In the genomic region with DNA sequence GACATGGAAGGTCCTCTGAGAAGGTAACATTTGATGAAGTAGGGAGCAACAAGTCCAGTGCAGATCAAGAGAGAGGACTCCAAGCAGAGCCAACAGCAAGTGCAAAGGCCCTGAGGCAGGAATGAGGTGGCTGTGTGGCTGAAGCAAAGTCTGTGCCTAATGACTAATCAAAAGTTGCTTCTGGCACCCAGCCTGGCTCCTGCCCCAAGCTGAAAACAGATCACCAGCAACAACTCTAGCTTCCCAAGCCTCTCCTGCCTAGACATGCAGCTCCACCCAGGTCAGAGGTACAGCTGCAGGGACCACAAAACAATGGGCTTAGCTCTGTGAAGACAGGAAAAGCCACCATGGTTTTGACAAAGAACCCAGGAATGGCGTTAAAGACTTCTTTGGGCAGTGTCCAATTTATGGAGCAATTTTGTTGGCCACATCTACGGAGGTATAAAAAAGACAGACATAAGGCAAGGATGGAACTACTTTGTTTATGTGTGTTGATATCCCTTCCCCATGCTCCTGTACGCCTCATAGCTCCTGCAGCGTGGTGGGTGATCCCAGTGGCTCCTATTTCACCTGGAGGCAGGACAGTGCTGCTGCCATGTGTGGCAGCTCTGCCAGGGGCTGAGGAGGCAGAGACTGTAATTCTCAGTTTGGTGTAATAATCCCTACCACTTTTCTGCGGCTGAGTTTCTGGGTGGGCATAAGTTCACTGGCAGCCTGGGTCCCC, we compare ENCODE assay signal across 15 cellular contexts. TPM values are rescaled to one million over a fixed set of nuclear protein-coding genes. Genes with fewer than 3 reads are reported as not detected.
DNase-seq lines count a peak whose midpoint lies in the region; ATAC-seq and TF ChIP-seq lines count a peak whose summit lies in the region.
"Had no signal": no experiment of that assay in that cellular context is flagged by ENCODE, and none has a peak within 500 bp of the region (broad histone marks: within the 10 kb centered on the region; RNA-seq: fewer than 3 reads in every experiment).

No MANE protein-coding gene starts in this region.

- CTCF ChIA-PET in CD8-positive, alpha-beta memory T cell (lab: Charles Lee) = no interaction called here

- H3K4me3 ChIP-seq in neural progenitor cell = no peak overlapping the region
- H3K4me3 ChIP-seq in CD8-positive, alpha-beta memory T cell (ENCODE audit: low read length) = no peak overlapping the region

- POLR2A ChIA-PET in CD8-positive, alpha-beta memory T cell (lab: Charles Lee) = no interaction called here

- H3K9me3 Mint-ChIP-seq in neural progenitor cell = no peaks in the 10 kb centered on the region
- no peaks in the 10 kb centered on the region for H3K9me3 Mint-ChIP-seq in CD8-positive, alpha-beta memory T cell
- H3K9me3 Mint-ChIP-seq: stimulated activated naive CD8-positive, alpha-beta T cell treated with anti-CD3 and anti-CD28 coated beads, Interleukin-15, Interleukin-2, amounts not matched to agents 100 ng/mL and 50 ng/mL, for 24 hours had no signal

- no peaks in the 10 kb centered on the region for H3K9me3 ChIP-seq in neural progenitor cell (ENCODE audit: low read depth)
- H3K9me3 ChIP-seq in CD8-positive, alpha-beta memory T cell (ENCODE audit: low read length) = no peaks in the 10 kb centered on the region

- H3K4me1 ChIP-seq in neural progenitor cell = peaks cover 7% of the 10 kb centered on the region
- no peaks in the 10 kb centered on the region for H3K4me1 ChIP-seq in CD8-positive, alpha-beta memory T cell (ENCODE audit: insufficient read depth, low read length)
- H3K4me1 ChIP-seq: parathyroid adenoma had no signal

- no peak for ATAC-seq in HG03045 (IDR thresholded peaks at IDR 0.05; ENCODE audit: unreplicated experiment)
- no peak for ATAC-seq in GM21723 (IDR thresholded peaks at IDR 0.05; ENCODE audit: unreplicated experiment)

- no peaks in the 10 kb centered on the region for H4K20me1 ChIP-seq in neural progenitor cell (ENCODE audit: low read depth)

- TF ChIP-seq CTCF in neural progenitor cell (IDR thresholded peaks at IDR 0.05) = no peak

- H3K4me1 Mint-ChIP-seq in neural progenitor cell = peaks cover 38% of the 10 kb centered on the region
- H3K4me1 Mint-ChIP-seq in CD8-positive, alpha-beta memory T cell = no peaks in the 10 kb centered on the region
- H3K4me1 Mint-ChIP-seq: memory B cell had no signal

- H2AFZ ChIP-seq in neural progenitor cell (replicated peaks) = no peak overlapping the region
- H2AFZ ChIP-seq: parathyroid adenoma had no signal

- no peaks in the 10 kb centered on the region for H3F3A ChIP-seq in neural progenitor cell (ENCODE audit: low read depth)

- H3K27ac ChIP-seq in epithelial cell of prostate = peak overlapping the region; percentile 80
- H3K27ac ChIP-seq in neural progenitor cell = no peak overlapping the region
- no peak overlapping the region for H3K27ac ChIP-seq in CD8-positive, alpha-beta memory T cell (ENCODE audit: low read depth, low read length)
- H3K27ac ChIP-seq: parathyroid adenoma had no signal

- peak; percentile 69 for DNase-seq in ELF-1 (ENCODE audit: low read depth, low spot score)
- peak; percentile 99 for DNase-seq in RPMI7951 (ENCODE audit: low read depth)
- peak; percentile 93 for DNase-seq in epithelial cell of prostate (ENCODE audit: low read depth, low spot score)
- no peak for DNase-seq in neural progenitor cell (ENCODE audit: low spot score)
- no peak for DNase-seq in CD8-positive, alpha-beta memory T cell
- DNase-seq in UCSD-AML1 (lab: John Stamatoyannopoulos, UW; ENCODE audit: unreplicated experiment) = no peak
- DNase-seq: COR-L47, NCI-H2081 treated with DMSO at 0.1 percent for 48 hours, T-helper 2 cell had no signal

- H3K4me3 Mint-ChIP-seq in neural progenitor cell = no peak overlapping the region
- no peak overlapping the region for H3K4me3 Mint-ChIP-seq in CD8-positive, alpha-beta memory T cell
- H3K4me3 Mint-ChIP-seq: activated naive CD8-positive, alpha-beta T cell; memory B cell; stimulated activated naive CD8-positive, alpha-beta T cell treated with anti-CD3 and anti-CD28 coated beads, Interleukin-15, Interleukin-2, amounts not matched to agents 100 ng/mL and 50 ng/mL, for 24 hours had no signal

- no peaks in the 10 kb centered on the region for H3K36me3 Mint-ChIP-seq in neural progenitor cell
- peaks cover 0 to 4% (median 2%) of the 10 kb centered on the region in 3 donors for H3K36me3 Mint-ChIP-seq in CD8-positive, alpha-beta memory T cell
- H3K36me3 Mint-ChIP-seq: activated naive CD8-positive, alpha-beta T cell; memory B cell had no signal

- no peaks in the 10 kb centered on the region for H3K36me3 ChIP-seq in neural progenitor cell
- H3K36me3 ChIP-seq in CD8-positive, alpha-beta memory T cell (ENCODE audit: insufficient read depth, low read length) = no peaks in the 10 kb centered on the region

- H3K27me3 Mint-ChIP-seq in neural progenitor cell (ENCODE audit: insufficient read depth, low read depth) = peaks cover 3% of the 10 kb centered on the region
- peaks cover 8 to 16% of the 10 kb centered on the region in 2 donors for H3K27me3 Mint-ChIP-seq in CD8-positive, alpha-beta memory T cell
- H3K27me3 Mint-ChIP-seq: activated naive CD8-positive, alpha-beta T cell; stimulated activated naive CD8-positive, alpha-beta T cell treated with anti-CD3 and anti-CD28 coated beads, Interleukin-15, Interleukin-2, amounts not matched to agents 100 ng/mL and 50 ng/mL, for 24 hours had no signal

- peak overlapping the region; percentile 29 for H3K27ac Mint-ChIP-seq in neural progenitor cell
- peak overlapping the region in 1 of 8 donors; percentile 21 for H3K27ac Mint-ChIP-seq in CD8-positive, alpha-beta memory T cell
- H3K27ac Mint-ChIP-seq: activated naive CD8-positive, alpha-beta T cell; memory B cell; stimulated activated naive CD8-positive, alpha-beta T cell treated with anti-CD3 and anti-CD28 coated beads, Interleukin-15, Interleukin-2, amounts not matched to agents 100 ng/mL and 50 ng/mL, for 24 hours had no signal

- H3K27me3 ChIP-seq in neural progenitor cell = no peaks in the 10 kb centered on the region
- no peaks in the 10 kb centered on the region for H3K27me3 ChIP-seq in CD8-positive, alpha-beta memory T cell (ENCODE audit: insufficient read depth, low read length, poor library complexity, severe bottlenecking)

- no peak overlapping the region for H3K4me2 ChIP-seq in neural progenitor cell

- H3K9ac ChIP-seq in neural progenitor cell = no peak overlapping the region
- H3K9ac ChIP-seq: parathyroid adenoma had no signal

- no peaks in the 10 kb centered on the region for H3K79me2 ChIP-seq in neural progenitor cell (ENCODE audit: low read depth)
- H3K79me2 ChIP-seq: parathyroid adenoma had no signal

RNA-seq across cellular contexts. Expression of a gene that starts 26.4 kb away (rescaled TPM):
- total RNA-seq in RPMI7951 (2014; rRNA removed; shearing (Covaris generic)) = 39.8 and 41.8 TPM in 2 replicates
- 24.0 and 33.7 TPM in 2 replicates for total RNA-seq in neural progenitor cell (ENCODE audit: low replicate concordance)
- total RNA-seq in CD8-positive, alpha-beta memory T cell = 1 to 10 TPM; 1.8 to 2.0 TPM
- not detected for polyA plus RNA-seq in CD8-positive, alpha-beta memory T cell

Comparison
In these comparisons a context has a peak if more than half of its experiments do, and no peak if none do; other contexts are left out.
1. DNase-seq: peak in ELF-1 (single experiment), RPMI7951 (single experiment) and epithelial cell of prostate (single experiment); none in neural progenitor cell (single experiment), CD8-positive, alpha-beta memory T cell (0 of 5) and UCSD-AML1 (single experiment).